15 cellular contexts compared by ENCODE assay signal in the genomic region with DNA sequence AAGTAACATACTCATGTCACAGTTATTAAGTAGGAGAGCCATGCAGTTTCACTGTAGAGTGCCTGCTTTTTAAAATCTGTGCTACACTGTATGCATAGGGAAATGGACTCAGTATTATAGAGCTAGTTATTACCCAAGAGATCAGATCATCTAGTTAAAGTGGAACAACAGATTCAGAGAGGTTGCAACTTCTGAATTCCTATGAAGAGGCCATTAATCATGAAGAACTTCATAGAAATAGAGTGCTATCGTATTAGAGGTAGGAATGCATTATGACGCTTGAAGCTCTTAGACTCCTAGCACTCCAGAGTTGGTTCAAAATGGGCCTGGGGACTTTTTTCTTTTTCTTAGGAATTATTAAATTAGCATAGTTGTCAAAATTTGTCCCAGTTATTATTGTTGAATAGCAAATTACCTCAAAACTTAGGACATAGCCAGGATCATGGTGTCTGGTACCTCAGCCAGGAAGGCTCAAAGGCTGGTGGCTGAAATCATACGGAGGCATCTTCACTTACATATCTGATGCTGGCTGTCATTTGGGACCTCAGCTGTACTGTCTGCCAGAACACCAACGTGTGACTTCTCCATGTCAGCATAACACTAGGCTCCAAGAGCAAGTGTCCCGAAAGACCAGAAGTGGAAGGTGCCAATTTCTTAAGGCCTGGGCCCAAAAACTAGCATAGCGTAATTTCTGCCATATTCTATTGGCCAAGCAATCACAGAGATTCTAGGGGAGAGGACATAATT.
DNase-seq lines count a peak whose midpoint lies in the region; ATAC-seq and TF ChIP-seq lines count a peak whose summit lies in the region.
"Had no signal": no experiment of that assay in that cellular context is flagged by ENCODE, and none has a peak within 500 bp of the region (broad histone marks: within the 10 kb centered on the region; RNA-seq: fewer than 3 reads in every experiment).

No MANE protein-coding gene starts in this region.

- ATAC-seq in T-helper 17 cell, result no peak
- no peak for ATAC-seq in activated naive CD8-positive, alpha-beta T cell treated with anti-CD3 and anti-CD28 coated beads, Interleukin-2, amount 10 ng/mL, durations not matched to agents 7 days and 5 days (ENCODE audit: low read depth)
- ATAC-seq in GM19035 (IDR thresholded peaks at IDR 0.05; ENCODE audit: unreplicated experiment), result no peak
- ATAC-seq: Right ventricle myocardium inferior had no signal

- POLR2A ChIA-PET in activated naive CD8-positive, alpha-beta T cell treated with anti-CD3 and anti-CD28 coated beads, Interleukin-2, amount 10 ng/mL, durations not matched to agents 7 days and 5 days (lab: Charles Lee), result interaction anchor here (0.6 kb wide), 1 partner anchor 23 kb away, joined by 3 read pairs; no protein-coding TSS in a partner anchor

- no peak overlapping the region for H3K4me3 Mint-ChIP-seq in activated naive CD4-positive, alpha-beta T cell treated with anti-CD3 and anti-CD28 coated beads, Interleukin-2, amount 10 ng/mL, durations not matched to agents 7 days and 5 days
- no peak overlapping the region for H3K4me3 Mint-ChIP-seq in T-helper 17 cell
- peak overlapping the region; percentile 10 for H3K4me3 Mint-ChIP-seq in activated naive CD8-positive, alpha-beta T cell treated with anti-CD3 and anti-CD28 coated beads, Interleukin-2, amount 10 ng/mL, durations not matched to agents 7 days and 5 days

- H3K4me3 ChIP-seq in colonic mucosa, result no peak overlapping the region

- peaks cover 41% of the 10 kb centered on the region for H3K36me3 Mint-ChIP-seq in activated naive CD4-positive, alpha-beta T cell treated with anti-CD3 and anti-CD28 coated beads, Interleukin-2, amount 10 ng/mL, durations not matched to agents 7 days and 5 days
- no peaks in the 10 kb centered on the region for H3K36me3 Mint-ChIP-seq in T-helper 17 cell (ENCODE audit: low read depth)
- peaks cover 27% of the 10 kb centered on the region for H3K36me3 Mint-ChIP-seq in activated naive CD8-positive, alpha-beta T cell treated with anti-CD3 and anti-CD28 coated beads, Interleukin-2, amount 10 ng/mL, durations not matched to agents 7 days and 5 days

- H3K9ac ChIP-seq in colonic mucosa (ENCODE audit: low read depth in 2 of 2, low read length in 2 of 2), result no peak overlapping the region

- no peak overlapping the region for H3K27ac ChIP-seq in colonic mucosa

- no peaks in the 10 kb centered on the region for H3K27me3 Mint-ChIP-seq in activated naive CD4-positive, alpha-beta T cell treated with anti-CD3 and anti-CD28 coated beads, Interleukin-2, amount 10 ng/mL, durations not matched to agents 7 days and 5 days
- no peaks in the 10 kb centered on the region for H3K27me3 Mint-ChIP-seq in T-helper 17 cell
- H3K27me3 Mint-ChIP-seq in activated naive CD8-positive, alpha-beta T cell treated with anti-CD3 and anti-CD28 coated beads, Interleukin-2, amount 10 ng/mL, durations not matched to agents 7 days and 5 days, result no peaks in the 10 kb centered on the region

- no peaks in the 10 kb centered on the region for H3K36me3 ChIP-seq in colonic mucosa

- TF ChIP-seq CTCF in colonic mucosa (IDR thresholded peaks at IDR 0.05), result no peak

- H3K9me3 Mint-ChIP-seq in activated naive CD4-positive, alpha-beta T cell treated with anti-CD3 and anti-CD28 coated beads, Interleukin-2, amount 10 ng/mL, durations not matched to agents 7 days and 5 days, result no peaks in the 10 kb centered on the region
- H3K9me3 Mint-ChIP-seq in activated naive CD8-positive, alpha-beta T cell treated with anti-CD3 and anti-CD28 coated beads, Interleukin-2, amount 10 ng/mL, durations not matched to agents 7 days and 5 days, result no peaks in the 10 kb centered on the region

- H3K27me3 ChIP-seq in colonic mucosa, result no peaks in the 10 kb centered on the region

- H3K9me3 ChIP-seq in T-helper 17 cell (ENCODE audit: control insufficient read depth, low read length, poor library complexity, severe bottlenecking), result no peaks in the 10 kb centered on the region
- H3K9me3 ChIP-seq in colonic mucosa, result no peaks in the 10 kb centered on the region

- DNase-seq in activated naive CD4-positive, alpha-beta T cell treated with anti-CD3 and anti-CD28 coated beads, Interleukin-2, amount 10 ng/mL, durations not matched to agents 7 days and 5 days, result no peak
- no peak for DNase-seq in activated naive CD4-positive, alpha-beta T cell (lab: John Stamatoyannopoulos, UW)
- DNase-seq in T-helper 17 cell (no peak), NAMALWA (ENCODE audit: low spot score) (no peak), colonic mucosa (no peak)
- DNase-seq in activated naive CD8-positive, alpha-beta T cell treated with anti-CD3 and anti-CD28 coated beads, Interleukin-2, amount 10 ng/mL, durations not matched to agents 7 days and 5 days, result no peak
- DNase-seq: COR-L47, DMS153, NCI-H1417, NCI-H1930, NCI-H2171, NCI-H446 treated with DMSO at 0.1 percent for 48 hours, NCI-H748 treated with DMSO at 0.1 percent for 48 hours had no signal

- intact Hi-C loops in colonic mucosa (cut with DNase I), result no loop called here

- CTCF ChIA-PET in activated naive CD4-positive, alpha-beta T cell treated with anti-CD3 and anti-CD28 coated beads, Interleukin-2, amount 10 ng/mL, durations not matched to agents 7 days and 5 days (lab: Charles Lee), result interaction anchor here (0.5 kb wide), 1 partner anchor 131 kb away, joined by 3 read pairs; no protein-coding TSS in a partner anchor

- no peaks in the 10 kb centered on the region for H3K4me1 ChIP-seq in colonic mucosa

- H3K27ac Mint-ChIP-seq in activated naive CD4-positive, alpha-beta T cell treated with anti-CD3 and anti-CD28 coated beads, Interleukin-2, amount 10 ng/mL, durations not matched to agents 7 days and 5 days, result peak overlapping the region; percentile 89
- H3K27ac Mint-ChIP-seq in T-helper 17 cell, result peak overlapping the region; percentile 82
- peak overlapping the region; percentile 48 for H3K27ac Mint-ChIP-seq in activated naive CD8-positive, alpha-beta T cell treated with anti-CD3 and anti-CD28 coated beads, Interleukin-2, amount 10 ng/mL, durations not matched to agents 7 days and 5 days

- H3K4me1 Mint-ChIP-seq in activated naive CD4-positive, alpha-beta T cell treated with anti-CD3 and anti-CD28 coated beads, Interleukin-2, amount 10 ng/mL, durations not matched to agents 7 days and 5 days, result peaks cover 38% of the 10 kb centered on the region
- H3K4me1 Mint-ChIP-seq in T-helper 17 cell, result peaks cover 9% of the 10 kb centered on the region
- H3K4me1 Mint-ChIP-seq in activated naive CD8-positive, alpha-beta T cell treated with anti-CD3 and anti-CD28 coated beads, Interleukin-2, amount 10 ng/mL, durations not matched to agents 7 days and 5 days, result peaks cover 21% of the 10 kb centered on the region
